Comparison of ENCODE assay signal across 20 cellular contexts in genomic region chr3:42513121-42513520, GRCh38.
"Had no signal": no experiment of that assay in that cellular context is flagged by ENCODE, and none has a peak within 500 bp of the region (broad histone marks: within the 10 kb centered on the region; RNA-seq: fewer than 3 reads in every experiment).

No MANE protein-coding gene starts in this region.

- H3K4me1 Mint-ChIP-seq: nephron had no signal

- H3K27me3 Mint-ChIP-seq: T-cell had no signal

- H3K36me3 ChIP-seq: adrenal gland, esophagus squamous epithelium had no signal

- H3K27ac Mint-ChIP-seq: nephron had no signal

- ATAC-seq: activated T-cell treated with anti-CD3 and anti-CD28 coated beads, Interleukin-2, amount 50 U/mL, for 4 hours; effector memory CD8-positive, alpha-beta T cell; SK-N-SH treated with all-trans-retinoic acid at 6 μM for 48 hours; T-cell had no signal

- H3K9me3 ChIP-seq: adrenal gland, esophagus squamous epithelium had no signal

- H3K4me1 ChIP-seq: adrenal gland had no signal

- H3K27me3 ChIP-seq: adrenal gland, esophagus squamous epithelium had no signal

- DNase-seq: activated CD4-positive, alpha-beta T cell treated with anti-CD3 and anti-CD28 coated beads, Interleukin-2, amount 50 U/mL, for 1 hour; activated CD4-positive, CD25-positive, alpha-beta regulatory T cell; activated CD8-positive, alpha-beta memory T cell treated with anti-CD3 and anti-CD28 coated beads, Interleukin-2, amount 50 U/mL, for 4 hours; activated effector memory CD4-positive, alpha-beta T cell treated with Interleukin-2 at 50 U/mL for 16 hours; activated naive CD4-positive, alpha-beta T cell treated with anti-CD3 and anti-CD28 coated beads, Interleukin-2, amount 50 U/mL, for 16 hours; activated T-cell treated with anti-CD3 and anti-CD28 coated beads, Interleukin-2, amount 50 U/mL, for 4 hours; adrenal gland; dermis blood vessel endothelial cell; effector memory CD8-positive, alpha-beta T cell; esophagus squamous epithelium; mammary epithelial cell; midbrain; nucleus accumbens; retina; stimulated activated CD8-positive, alpha-beta memory T cell treated with anti-CD3 and anti-CD28 coated beads, Interleukin-4, amount 100 ng/mL, for 48 hours; stimulated activated naive CD4-positive, alpha-beta T cell treated with Interleukin-2 at 50 U/mL for 16 hours; T-cell; T-helper 9 cell had no signal

- H3K9me3 Mint-ChIP-seq: activated T-cell treated with anti-CD3 and anti-CD28 coated beads, Interleukin-2, amount 50 U/mL, for 4 hours; effector memory CD8-positive, alpha-beta T cell; nephron; T-cell had no signal

- H3K4me3 ChIP-seq: adrenal gland, esophagus squamous epithelium had no signal

- H3K4me3 Mint-ChIP-seq: activated T-cell treated with anti-CD3 and anti-CD28 coated beads, Interleukin-2, amount 50 U/mL, for 4 hours; effector memory CD8-positive, alpha-beta T cell; nephron; T-cell had no signal

- H3K27ac ChIP-seq: adrenal gland had no signal
